Comparison of ENCODE assay signal across 1 cellular context in the genomic region with DNA sequence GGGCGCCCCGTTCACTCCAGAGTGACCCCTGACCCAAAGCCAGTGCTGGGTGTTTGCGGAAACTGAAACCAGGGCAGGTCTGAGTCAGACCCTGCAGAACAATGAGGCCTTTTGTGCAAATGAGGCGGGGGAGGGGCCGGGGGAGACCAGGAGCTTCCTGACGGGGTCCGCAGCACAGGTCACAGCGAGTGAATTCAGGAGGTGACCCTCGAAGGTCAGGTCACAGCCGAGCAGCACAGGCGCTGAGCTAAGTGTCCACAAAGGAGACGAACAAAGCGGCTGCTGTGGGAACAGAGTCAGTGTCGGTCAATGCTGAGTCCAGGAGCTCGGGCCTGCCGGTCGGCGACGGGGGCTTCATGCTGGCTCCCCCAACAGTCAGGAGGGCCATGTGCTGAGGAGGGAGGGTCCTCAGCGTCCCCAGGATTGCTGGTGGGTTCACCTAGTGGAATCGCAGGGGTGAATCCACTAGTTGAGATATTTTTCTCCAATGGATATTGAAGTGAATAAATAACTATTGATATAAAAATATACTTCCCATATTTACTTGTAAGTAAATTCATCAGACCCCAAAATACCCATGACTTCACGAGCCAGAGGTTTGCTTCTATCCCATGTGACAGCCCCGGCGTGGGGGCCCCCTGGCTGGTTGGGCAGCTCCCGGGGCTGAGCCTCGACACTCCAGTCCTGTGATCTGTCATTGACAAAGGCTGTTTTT.
TF ChIP-seq lines count a peak whose summit lies in the region.

No MANE protein-coding gene starts in this region.

TF ChIP-seq in HepG2, 621 proteins besides CTCF, POLR2A, EP300 and RAD21 (continued from another document and continues in another):
- TF ChIP-seq, protein P1, sequence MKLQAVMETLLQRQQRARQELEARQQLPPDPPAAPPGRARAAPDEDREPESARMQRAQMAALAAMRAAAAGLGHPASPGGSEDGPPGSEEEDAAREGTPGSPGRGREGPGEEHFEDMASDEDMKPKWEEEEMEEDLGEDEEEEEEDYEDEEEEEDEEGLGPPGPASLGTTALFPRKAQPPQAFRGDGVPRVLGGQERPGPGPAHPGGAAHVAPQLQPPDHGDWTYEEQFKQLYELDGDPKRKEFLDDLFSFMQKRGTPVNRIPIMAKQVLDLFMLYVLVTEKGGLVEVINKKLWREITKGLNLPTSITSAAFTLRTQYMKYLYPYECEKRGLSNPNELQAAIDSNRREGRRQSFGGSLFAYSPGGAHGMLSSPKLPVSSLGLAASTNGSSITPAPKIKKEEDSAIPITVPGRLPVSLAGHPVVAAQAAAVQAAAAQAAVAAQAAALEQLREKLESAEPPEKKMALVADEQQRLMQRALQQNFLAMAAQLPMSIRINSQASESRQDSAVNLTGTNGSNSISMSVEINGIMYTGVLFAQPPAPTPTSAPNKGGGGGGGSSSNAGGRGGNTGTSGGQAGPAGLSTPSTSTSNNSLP (IDR thresholded peaks at IDR 0.05; ENCODE audit: low read depth, low read length) = no peak
- TF ChIP-seq, protein P2, sequence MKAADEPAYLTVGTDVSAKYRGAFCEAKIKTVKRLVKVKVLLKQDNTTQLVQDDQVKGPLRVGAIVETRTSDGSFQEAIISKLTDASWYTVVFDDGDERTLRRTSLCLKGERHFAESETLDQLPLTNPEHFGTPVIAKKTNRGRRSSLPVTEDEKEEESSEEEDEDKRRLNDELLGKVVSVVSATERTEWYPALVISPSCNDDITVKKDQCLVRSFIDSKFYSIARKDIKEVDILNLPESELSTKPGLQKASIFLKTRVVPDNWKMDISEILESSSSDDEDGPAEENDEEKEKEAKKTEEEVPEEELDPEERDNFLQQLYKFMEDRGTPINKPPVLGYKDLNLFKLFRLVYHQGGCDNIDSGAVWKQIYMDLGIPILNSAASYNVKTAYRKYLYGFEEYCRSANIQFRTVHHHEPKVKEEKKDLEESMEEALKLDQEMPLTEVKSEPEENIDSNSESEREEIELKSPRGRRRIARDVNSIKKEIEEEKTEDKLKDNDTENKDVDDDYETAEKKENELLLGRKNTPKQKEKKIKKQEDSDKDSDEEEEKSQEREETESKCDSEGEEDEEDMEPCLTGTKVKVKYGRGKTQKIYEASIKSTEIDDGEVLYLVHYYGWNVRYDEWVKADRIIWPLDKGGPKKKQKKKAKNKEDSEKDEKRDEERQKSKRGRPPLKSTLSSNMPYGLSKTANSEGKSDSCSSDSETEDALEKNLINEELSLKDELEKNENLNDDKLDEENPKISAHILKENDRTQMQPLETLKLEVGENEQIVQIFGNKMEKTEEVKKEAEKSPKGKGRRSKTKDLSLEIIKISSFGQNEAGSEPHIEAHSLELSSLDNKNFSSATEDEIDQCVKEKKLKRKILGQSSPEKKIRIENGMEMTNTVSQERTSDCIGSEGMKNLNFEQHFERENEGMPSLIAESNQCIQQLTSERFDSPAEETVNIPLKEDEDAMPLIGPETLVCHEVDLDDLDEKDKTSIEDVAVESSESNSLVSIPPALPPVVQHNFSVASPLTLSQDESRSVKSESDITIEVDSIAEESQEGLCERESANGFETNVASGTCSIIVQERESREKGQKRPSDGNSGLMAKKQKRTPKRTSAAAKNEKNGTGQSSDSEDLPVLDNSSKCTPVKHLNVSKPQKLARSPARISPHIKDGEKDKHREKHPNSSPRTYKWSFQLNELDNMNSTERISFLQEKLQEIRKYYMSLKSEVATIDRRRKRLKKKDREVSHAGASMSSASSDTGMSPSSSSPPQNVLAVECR (CRISPR knock-in tag; IDR thresholded peaks at IDR 0.05; ENCODE audit: borderline replicate concordance) = peak; percentile 68; the same call in 1 of the 2 replicates
- no peak for TF ChIP-seq PTBP1 (IDR thresholded peaks at IDR 0.05; ENCODE audit: low read depth, low read length, poor library complexity, severe bottlenecking)
- 0 out of 2 replicates have a peak, but pooled peaks have one; percentile 37 for TF ChIP-seq HMG20B (CRISPR knock-in tag; conservative IDR thresholded peaks at IDR 0.05)
- TF ChIP-seq GTF2F1 (IDR thresholded peaks at IDR 0.05; ENCODE audit: low read length) = no peak
- TF ChIP-seq ZNF577 (CRISPR knock-in tag; IDR thresholded peaks at IDR 0.05; ENCODE audit: borderline replicate concordance, low read depth) = no peak
- TF ChIP-seq NFE2L2 (IDR thresholded peaks at IDR 0.05; ENCODE audit: low read length) = no peak
- TF ChIP-seq ZNF446 (CRISPR knock-in tag; IDR thresholded peaks at IDR 0.05) = no peak
- TF ChIP-seq, protein P3, sequence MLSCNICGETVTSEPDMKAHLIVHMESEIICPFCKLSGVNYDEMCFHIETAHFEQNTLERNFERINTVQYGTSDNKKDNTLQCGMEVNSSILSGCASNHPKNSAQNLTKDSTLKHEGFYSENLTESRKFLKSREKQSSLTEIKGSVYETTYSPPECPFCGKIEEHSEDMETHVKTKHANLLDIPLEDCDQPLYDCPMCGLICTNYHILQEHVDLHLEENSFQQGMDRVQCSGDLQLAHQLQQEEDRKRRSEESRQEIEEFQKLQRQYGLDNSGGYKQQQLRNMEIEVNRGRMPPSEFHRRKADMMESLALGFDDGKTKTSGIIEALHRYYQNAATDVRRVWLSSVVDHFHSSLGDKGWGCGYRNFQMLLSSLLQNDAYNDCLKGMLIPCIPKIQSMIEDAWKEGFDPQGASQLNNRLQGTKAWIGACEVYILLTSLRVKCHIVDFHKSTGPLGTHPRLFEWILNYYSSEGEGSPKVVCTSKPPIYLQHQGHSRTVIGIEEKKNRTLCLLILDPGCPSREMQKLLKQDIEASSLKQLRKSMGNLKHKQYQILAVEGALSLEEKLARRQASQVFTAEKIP (CRISPR knock-in tag; IDR thresholded peaks at IDR 0.05; ENCODE audit: borderline replicate concordance) = no peak
- TF ChIP-seq GATA4 (IDR thresholded peaks at IDR 0.05; ENCODE audit: borderline replicate concordance, low read depth) = no peak; the same call in 1 of the 2 replicates
- TF ChIP-seq ZMYM3 (CRISPR knock-in tag; IDR thresholded peaks at IDR 0.05) = peak; percentile 74; the same call in 1 of the 2 replicates
- TF ChIP-seq WIZ (CRISPR knock-in tag; IDR thresholded peaks at IDR 0.05) = no peak; the same call in 1 of the 2 replicates
- TF ChIP-seq ZNF496 (CRISPR knock-in tag; IDR thresholded peaks at IDR 0.05; ENCODE audit: insufficient replicate concordance) = no peak
- TF ChIP-seq ZNF20 (CRISPR knock-in tag; IDR thresholded peaks at IDR 0.05) = no peak
- TF ChIP-seq ZNF367 (CRISPR knock-in tag; IDR thresholded peaks at IDR 0.05; ENCODE audit: borderline replicate concordance) = no peak
- peak; percentile 6; the same call in 1 of the 2 replicates for TF ChIP-seq NRL (CRISPR knock-in tag; IDR thresholded peaks at IDR 0.05; ENCODE audit: borderline replicate concordance)
- no peak for TF ChIP-seq ZSCAN12 (CRISPR knock-in tag; IDR thresholded peaks at IDR 0.05)
- peak; percentile 82 for TF ChIP-seq ZNF317 (CRISPR knock-in tag; IDR thresholded peaks at IDR 0.05)
- TF ChIP-seq ZBTB3 (CRISPR knock-in tag; IDR thresholded peaks at IDR 0.05; ENCODE audit: borderline replicate concordance, low read depth) = peak; percentile 67; the same call in 1 of the 2 replicates
- 0 out of 2 replicates have a peak, but pooled peaks have one; percentile 33 for TF ChIP-seq SP140L (CRISPR knock-in tag; IDR thresholded peaks at IDR 0.05; ENCODE audit: borderline replicate concordance)
- no peak; the same call in 1 of the 2 replicates for TF ChIP-seq ZNF484 (CRISPR knock-in tag; IDR thresholded peaks at IDR 0.05; ENCODE audit: borderline replicate concordance, low read depth)
- no peak for TF ChIP-seq KAT2B (IDR thresholded peaks at IDR 0.05; ENCODE audit: borderline replicate concordance, low read depth, low read length)
- TF ChIP-seq, protein P4, sequence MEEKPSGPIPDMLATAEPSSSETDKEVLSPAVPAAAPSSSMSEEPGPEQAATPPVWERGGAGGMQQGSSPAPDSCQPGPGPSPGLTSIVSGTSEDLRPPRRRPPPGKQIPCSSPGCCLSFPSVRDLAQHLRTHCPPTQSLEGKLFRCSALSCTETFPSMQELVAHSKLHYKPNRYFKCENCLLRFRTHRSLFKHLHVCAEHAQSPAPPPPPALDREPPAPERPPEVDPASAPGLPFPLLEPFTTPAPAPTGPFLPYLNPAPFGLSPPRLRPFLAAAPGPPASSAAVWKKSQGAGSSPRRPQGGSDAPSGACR (CRISPR knock-in tag; IDR thresholded peaks at IDR 0.05) = peak; percentile 92
- TF ChIP-seq, protein P5, sequence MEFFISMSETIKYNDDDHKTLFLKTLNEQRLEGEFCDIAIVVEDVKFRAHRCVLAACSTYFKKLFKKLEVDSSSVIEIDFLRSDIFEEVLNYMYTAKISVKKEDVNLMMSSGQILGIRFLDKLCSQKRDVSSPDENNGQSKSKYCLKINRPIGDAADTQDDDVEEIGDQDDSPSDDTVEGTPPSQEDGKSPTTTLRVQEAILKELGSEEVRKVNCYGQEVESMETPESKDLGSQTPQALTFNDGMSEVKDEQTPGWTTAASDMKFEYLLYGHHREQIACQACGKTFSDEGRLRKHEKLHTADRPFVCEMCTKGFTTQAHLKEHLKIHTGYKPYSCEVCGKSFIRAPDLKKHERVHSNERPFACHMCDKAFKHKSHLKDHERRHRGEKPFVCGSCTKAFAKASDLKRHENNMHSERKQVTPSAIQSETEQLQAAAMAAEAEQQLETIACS (CRISPR knock-in tag; IDR thresholded peaks at IDR 0.05) = no peak
- TF ChIP-seq SP1 (IDR thresholded peaks at IDR 0.05) = no peak
- peak; percentile 35; the same call in 1 of the 2 replicates for TF ChIP-seq SP1 (CRISPR knock-in tag; IDR thresholded peaks at IDR 0.05)
- TF ChIP-seq FOXA1 (IDR thresholded peaks at IDR 0.05) = no peak
- TF ChIP-seq FOXA1 (CRISPR knock-in tag; IDR thresholded peaks at IDR 0.05) = peak; percentile 80
- TF ChIP-seq ZNF263 (CRISPR knock-in tag; IDR thresholded peaks at IDR 0.05) = peak; percentile 59; the same call in 1 of the 2 replicates
- TF ChIP-seq FOXK1 (CRISPR knock-in tag; IDR thresholded peaks at IDR 0.05; ENCODE audit: borderline replicate concordance, low read depth) = peak; percentile 76
- TF ChIP-seq PAWR (CRISPR knock-in tag; IDR thresholded peaks at IDR 0.05; ENCODE audit: borderline replicate concordance) = no peak
- TF ChIP-seq MAF1 (CRISPR knock-in tag; IDR thresholded peaks at IDR 0.05; ENCODE audit: borderline replicate concordance) = no peak
- TF ChIP-seq, protein P6, sequence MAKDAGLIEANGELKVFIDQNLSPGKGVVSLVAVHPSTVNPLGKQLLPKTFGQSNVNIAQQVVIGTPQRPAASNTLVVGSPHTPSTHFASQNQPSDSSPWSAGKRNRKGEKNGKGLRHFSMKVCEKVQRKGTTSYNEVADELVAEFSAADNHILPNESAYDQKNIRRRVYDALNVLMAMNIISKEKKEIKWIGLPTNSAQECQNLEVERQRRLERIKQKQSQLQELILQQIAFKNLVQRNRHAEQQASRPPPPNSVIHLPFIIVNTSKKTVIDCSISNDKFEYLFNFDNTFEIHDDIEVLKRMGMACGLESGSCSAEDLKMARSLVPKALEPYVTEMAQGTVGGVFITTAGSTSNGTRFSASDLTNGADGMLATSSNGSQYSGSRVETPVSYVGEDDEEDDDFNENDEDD (CRISPR knock-in tag; IDR thresholded peaks at IDR 0.05; ENCODE audit: borderline replicate concordance) = peak; percentile 52; the same call in 1 of the 2 replicates
- peak; percentile 80 for TF ChIP-seq KMT2A (CRISPR knock-in tag; IDR thresholded peaks at IDR 0.05)
- TF ChIP-seq, protein P7, sequence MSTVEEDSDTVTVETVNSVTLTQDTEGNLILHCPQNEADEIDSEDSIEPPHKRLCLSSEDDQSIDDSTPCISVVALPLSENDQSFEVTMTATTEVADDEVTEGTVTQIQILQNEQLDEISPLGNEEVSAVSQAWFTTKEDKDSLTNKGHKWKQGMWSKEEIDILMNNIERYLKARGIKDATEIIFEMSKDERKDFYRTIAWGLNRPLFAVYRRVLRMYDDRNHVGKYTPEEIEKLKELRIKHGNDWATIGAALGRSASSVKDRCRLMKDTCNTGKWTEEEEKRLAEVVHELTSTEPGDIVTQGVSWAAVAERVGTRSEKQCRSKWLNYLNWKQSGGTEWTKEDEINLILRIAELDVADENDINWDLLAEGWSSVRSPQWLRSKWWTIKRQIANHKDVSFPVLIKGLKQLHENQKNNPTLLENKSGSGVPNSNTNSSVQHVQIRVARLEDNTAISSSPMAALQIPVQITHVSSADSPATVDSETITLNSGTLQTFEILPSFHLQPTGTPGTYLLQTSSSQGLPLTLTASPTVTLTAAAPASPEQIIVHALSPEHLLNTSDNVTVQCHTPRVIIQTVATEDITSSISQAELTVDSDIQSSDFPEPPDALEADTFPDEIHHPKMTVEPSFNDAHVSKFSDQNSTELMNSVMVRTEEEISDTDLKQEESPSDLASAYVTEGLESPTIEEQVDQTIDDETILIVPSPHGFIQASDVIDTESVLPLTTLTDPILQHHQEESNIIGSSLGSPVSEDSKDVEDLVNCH (CRISPR knock-in tag; IDR thresholded peaks at IDR 0.05) = no peak
- TF ChIP-seq, protein P8, sequence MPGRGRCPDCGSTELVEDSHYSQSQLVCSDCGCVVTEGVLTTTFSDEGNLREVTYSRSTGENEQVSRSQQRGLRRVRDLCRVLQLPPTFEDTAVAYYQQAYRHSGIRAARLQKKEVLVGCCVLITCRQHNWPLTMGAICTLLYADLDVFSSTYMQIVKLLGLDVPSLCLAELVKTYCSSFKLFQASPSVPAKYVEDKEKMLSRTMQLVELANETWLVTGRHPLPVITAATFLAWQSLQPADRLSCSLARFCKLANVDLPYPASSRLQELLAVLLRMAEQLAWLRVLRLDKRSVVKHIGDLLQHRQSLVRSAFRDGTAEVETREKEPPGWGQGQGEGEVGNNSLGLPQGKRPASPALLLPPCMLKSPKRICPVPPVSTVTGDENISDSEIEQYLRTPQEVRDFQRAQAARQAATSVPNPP (CRISPR knock-in tag; IDR thresholded peaks at IDR 0.05) = 0 out of 2 replicates have a peak, but pooled peaks have one; percentile 43
- peak; percentile 94; the same call in 1 of the 2 replicates for TF ChIP-seq ZNF761 (CRISPR knock-in tag; conservative IDR thresholded peaks at IDR 0.05)
